Comparison of ENCODE assay signal across 8 cellular contexts in genomic region chr1:194295690-194296089, GRCh38.
A peak's percentile ranks its signal among the peaks of the same experiment; 100 is the strongest.
DNase-seq lines count a peak whose midpoint lies in the region; ATAC-seq and TF ChIP-seq lines count a peak whose summit lies in the region.

No MANE protein-coding gene starts in this region.

- H3K27me3 ChIP-seq in adipocyte (replicated peaks; ENCODE audit: control insufficient read depth, insufficient read depth, low read length) (no peaks in the 10 kb centered on the region), dorsolateral prefrontal cortex (no peaks in the 10 kb centered on the region)

- TF ChIP-seq CTCF in C4-2B (conservative IDR thresholded peaks at IDR 0.05) (peak; percentile 63), dorsolateral prefrontal cortex (IDR thresholded peaks at IDR 0.05 in 54 of 56, conservative IDR thresholded peaks at IDR 0.05 in 2 of 56; ENCODE audit: low read depth in 1 of 56, partially characterized antibody in 56 of 56) (peak in 15 of 56 donors; percentile 9 to 40 (median 21))

- H3K4me1 ChIP-seq in adipocyte (ENCODE audit: control insufficient read depth, insufficient read depth, low read length): no peaks in the 10 kb centered on the region

- H3K9me3 ChIP-seq in adipocyte (ENCODE audit: control insufficient read depth, low read length): no peaks in the 10 kb centered on the region

- DNase-seq in NCI-H146 (lab: John Stamatoyannopoulos, UW): peak; percentile 59
- peak; percentile 45 for DNase-seq in adipocyte (ENCODE audit: low read depth)
- DNase-seq in left colon: no peak
- no peak for DNase-seq in islet precursor cell
- no peak for DNase-seq in dorsolateral prefrontal cortex

- intact Hi-C loops in left colon (cut with DNase I, micrococcal nuclease): no loop called here
- intact Hi-C loops in dorsolateral prefrontal cortex (cut with DNase I): no loop called here

- peak; percentile 92 for ATAC-seq in GM18499 (IDR thresholded peaks at IDR 0.05; ENCODE audit: insufficient read depth, unreplicated experiment)
- ATAC-seq in HG02840 (IDR thresholded peaks at IDR 0.05; ENCODE audit: low FRiP score, unreplicated experiment): peak; percentile 92
- ATAC-seq in left colon: peak; percentile 98

- H3K4me3 ChIP-seq in adipocyte (ENCODE audit: low read length): no peak overlapping the region
- H3K4me3 ChIP-seq in dorsolateral prefrontal cortex: no peak overlapping the region

- H3K36me3 ChIP-seq in adipocyte (ENCODE audit: control insufficient read depth, insufficient read depth, low read length, severe bottlenecking): no peaks in the 10 kb centered on the region

- H3K27ac ChIP-seq in C4-2B: no peak overlapping the region
- no peak overlapping the region for H3K27ac ChIP-seq in dorsolateral prefrontal cortex

- no peak overlapping the region for H3K9ac ChIP-seq in adipocyte (ENCODE audit: low read length)

Comparison
In these comparisons a context has a peak if more than half of its experiments do, and no peak if none do; other contexts are left out.
1. DNase-seq: peak in NCI-H146 (single experiment) and adipocyte (single experiment); none in left colon (0 of 2), islet precursor cell (single experiment) and dorsolateral prefrontal cortex (0 of 10).
2. Peak in every context shown above with its lines, with median percentiles within 50 percentile points of each other: ATAC-seq.